ENCODE assay signal across 9 cellular contexts in genomic region chr3:129663045-129663446, GRCh38. TPM values are rescaled to one million over a fixed set of nuclear protein-coding genes. Genes with fewer than 3 reads are reported as not detected.
DNase-seq lines count a peak whose midpoint lies in the region; ATAC-seq, FAIRE-seq and TF ChIP-seq lines count a peak whose summit lies in the region.
"Had no signal": no experiment of that assay in that cellular context is flagged by ENCODE, and none has a peak within 500 bp of the region (broad histone marks: within the 10 kb centered on the region; RNA-seq: fewer than 3 reads in every experiment).

No MANE protein-coding gene starts in this region.

- H3K36me3 ChIP-seq in heart left ventricle, result peaks cover 0 to 8% (median 0%) of the 10 kb centered on the region in 9 donors
- no peaks in the 10 kb centered on the region for H3K36me3 ChIP-seq in body of pancreas (replicated peaks in 1 of 2; ENCODE audit: insufficient read depth in 1 of 2, low read depth in 2 of 2)
- no peaks in the 10 kb centered on the region for H3K36me3 ChIP-seq in left lung
- H3K36me3 ChIP-seq: tibial artery had no signal

- H3K4me3 ChIP-seq in heart left ventricle (no peak overlapping the region), body of pancreas (no peak overlapping the region), left lung (no peak overlapping the region)
- H3K4me3 ChIP-seq: tibial artery had no signal

- H3K4me1 ChIP-seq in heart left ventricle, result peaks cover 0 to 50% (median 24%) of the 10 kb centered on the region in 12 donors
- peaks cover 32% of the 10 kb centered on the region for H3K4me1 ChIP-seq in body of pancreas
- peaks cover 0 to 9% of the 10 kb centered on the region in 2 donors for H3K4me1 ChIP-seq in left lung

- DNase-seq in heart left ventricle, result no peak
- no peak for DNase-seq in left cardiac atrium
- peak in 2 of 4 donors; percentile 23 to 25 for DNase-seq in body of pancreas
- no peak for DNase-seq in left lung
- peak; percentile 13 for DNase-seq in urothelium cell line (ENCODE audit: low spot score)
- no peak for DNase-seq in UCSD-AML1 (lab: John Stamatoyannopoulos, UW; ENCODE audit: unreplicated experiment)
- DNase-seq: tibial artery had no signal

- TF ChIP-seq CTCF in heart left ventricle (IDR thresholded peaks at IDR 0.05), result no peak
- no peak for TF ChIP-seq CTCF in body of pancreas (IDR thresholded peaks at IDR 0.05)
- TF ChIP-seq CTCF in left lung (IDR thresholded peaks at IDR 0.05), result no peak

- intact Hi-C loops in heart left ventricle (cut with DNase I) (no loop called here), left cardiac atrium (cut with DNase I) (no loop called here), body of pancreas (cut with DNase I) (no loop called here), left lung (cut with DNase I) (no loop called here)

- TF ChIP-seq POLR2A in heart left ventricle (IDR thresholded peaks at IDR 0.05) (no peak), body of pancreas (IDR thresholded peaks at IDR 0.05) (no peak)

- no peaks in the 10 kb centered on the region for H3K9me3 ChIP-seq in heart left ventricle
- no peaks in the 10 kb centered on the region for H3K9me3 ChIP-seq in body of pancreas
- H3K9me3 ChIP-seq in left lung, result no peaks in the 10 kb centered on the region
- H3K9me3 ChIP-seq: tibial artery had no signal

- H3K27me3 ChIP-seq in heart left ventricle, result no peaks in the 10 kb centered on the region
- H3K27me3 ChIP-seq in body of pancreas, result no peaks in the 10 kb centered on the region
- H3K27me3 ChIP-seq in left lung, result no peaks in the 10 kb centered on the region
- H3K27me3 ChIP-seq: tibial artery had no signal

- WGBS in heart left ventricle, 4 donors, result 44 to 85% (median 73%) methylated on average over 1 of the region's 1 CpG
- WGBS in body of pancreas, 2 donors, result 57 to 63% methylated on average over 1 of the region's 1 CpG

- FAIRE-seq in urothelium cell line (lab: Jason Lieb, UNC), result no peak

- H3K27ac ChIP-seq in heart left ventricle (peak overlapping the region in 8 of 12 donors; percentile 47 to 79 (median 69)), body of pancreas (peak overlapping the region in 2 of 4 donors; percentile 9 to 75), left lung (no peak overlapping the region)

- ATAC-seq in heart left ventricle (peak in 2 of 4 donors; percentile 14 to 15), left cardiac atrium (no peak), body of pancreas (peak; percentile 63), left lung (peak; percentile 53), HG02759 (IDR thresholded peaks at IDR 0.05; ENCODE audit: unreplicated experiment) (no peak), GM19452 (IDR thresholded peaks at IDR 0.05; ENCODE audit: unreplicated experiment) (no peak)

RNA-seq across cellular contexts. Expression of gene PLXND1, which starts 56.6 kb away (rescaled TPM):
- 100 to 1,000 TPM in 2 of 9 donors, 10 to 100 TPM in 7; 40.8 to 218 (median 64.9) TPM for total RNA-seq in heart left ventricle
- 10 to 100 TPM; 66.4 to 67.3 TPM for polyA plus RNA-seq in heart left ventricle
- 100 to 1,000 TPM; 106 to 112 TPM for total RNA-seq in left cardiac atrium
- total RNA-seq in body of pancreas, result 100 to 1,000 TPM in 1 of 2 donors, 10 to 100 TPM in 1; 47.7 to 135 TPM
- total RNA-seq in left lung, result 100 to 1,000 TPM; 198 to 259 TPM

Comparison
In these comparisons a context has a peak if more than half of its experiments do, and no peak if none do; other contexts are left out.
1. ATAC-seq: peak in body of pancreas (single experiment) and left lung (single experiment); none in left cardiac atrium (0 of 2), HG02759 (single experiment) and GM19452 (single experiment).
2. H3K27ac ChIP-seq: peak in heart left ventricle (8 of 12); none in left lung (0 of 2).